ENCODE assay signal across 18 cellular contexts in the genomic region with DNA sequence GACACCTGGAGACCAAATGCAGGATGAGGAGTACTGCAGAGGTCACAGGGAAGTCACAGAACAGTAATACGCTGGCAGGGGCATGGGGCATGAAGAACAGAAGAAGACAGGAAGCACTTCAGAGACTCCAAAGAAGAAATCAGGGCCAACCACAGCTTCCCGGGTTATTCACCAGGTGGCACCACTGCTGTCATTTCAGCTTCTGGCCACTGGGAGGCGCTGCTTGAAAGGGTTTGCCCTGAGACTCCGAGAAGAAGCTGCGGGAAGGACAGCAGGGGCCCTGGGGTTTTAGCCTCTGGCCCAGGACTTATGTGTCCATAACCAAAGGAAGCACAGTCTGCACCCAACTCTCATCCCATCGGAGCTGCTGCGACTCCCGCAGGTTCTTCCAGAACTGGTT. TPM values are rescaled to one million over a fixed set of nuclear protein-coding genes. Genes with fewer than 3 reads are reported as not detected.
"Had no signal": no experiment of that assay in that cellular context is flagged by ENCODE, and none has a peak within 500 bp of the region (broad histone marks: within the 10 kb centered on the region; RNA-seq: fewer than 3 reads in every experiment).

No MANE protein-coding gene starts in this region.

RNA-seq across cellular contexts. Expression of a gene that starts 4.2 kb away (rescaled TPM):
- total RNA-seq: activated CD4-positive, alpha-beta T cell treated with anti-CD3 and anti-CD28 coated beads, Interleukin-2, amount 10 ng/mL, durations not matched to agents 24 days and 14 days; activated CD8-positive, alpha-beta T cell treated with anti-CD3 and anti-CD28 coated beads for 36 hours; activated naive CD4-positive, alpha-beta T cell treated with anti-CD3 and anti-CD28 coated beads, Interleukin-2, amount 50 U/mL, for 72 hours; activated T-helper 17 cell treated with anti-CD3 and anti-CD28 coated beads, Interleukin-2, amount 50 U/mL, for 72 hours; bronchial epithelial cell; esophagus squamous epithelium; fibroblast of villous mesenchyme; gastroesophageal sphincter; hepatocyte; kidney epithelial cell; left lobe of liver; lower lobe of right lung; mucosa of gallbladder; osteoblast; temporal lobe; tibial nerve; ureter had no signal
- polyA plus RNA-seq: hepatocyte had no signal

RNA-seq across cellular contexts. Expression of a gene that starts 44.5 kb away (rescaled TPM):
- total RNA-seq: activated CD4-positive, alpha-beta T cell treated with anti-CD3 and anti-CD28 coated beads, Interleukin-2, amount 10 ng/mL, durations not matched to agents 24 days and 14 days; activated CD8-positive, alpha-beta T cell treated with anti-CD3 and anti-CD28 coated beads for 36 hours; activated naive CD4-positive, alpha-beta T cell treated with anti-CD3 and anti-CD28 coated beads, Interleukin-2, amount 50 U/mL, for 72 hours; activated T-cell treated with anti-CD3 and anti-CD28 coated beads, Interleukin-2, amount 50 U/mL, for 4 hours; activated T-helper 17 cell treated with anti-CD3 and anti-CD28 coated beads, Interleukin-2, amount 50 U/mL, for 72 hours; bronchial epithelial cell; esophagus squamous epithelium; fibroblast of villous mesenchyme; gastroesophageal sphincter; hepatocyte; kidney epithelial cell; left lobe of liver; lower lobe of right lung; mucosa of gallbladder; osteoblast; temporal lobe; tibial nerve; ureter had no signal
- polyA plus RNA-seq: hepatocyte had no signal

RNA-seq across cellular contexts. Expression of a gene that starts 49.2 kb away (rescaled TPM):
- total RNA-seq: activated CD4-positive, alpha-beta T cell treated with anti-CD3 and anti-CD28 coated beads, Interleukin-2, amount 10 ng/mL, durations not matched to agents 24 days and 14 days; activated CD8-positive, alpha-beta T cell treated with anti-CD3 and anti-CD28 coated beads for 36 hours; activated naive CD4-positive, alpha-beta T cell treated with anti-CD3 and anti-CD28 coated beads, Interleukin-2, amount 50 U/mL, for 72 hours; activated T-cell treated with anti-CD3 and anti-CD28 coated beads, Interleukin-2, amount 50 U/mL, for 4 hours; activated T-helper 17 cell treated with anti-CD3 and anti-CD28 coated beads, Interleukin-2, amount 50 U/mL, for 72 hours; bronchial epithelial cell; esophagus squamous epithelium; fibroblast of villous mesenchyme; gastroesophageal sphincter; hepatocyte; kidney epithelial cell; left lobe of liver; lower lobe of right lung; mucosa of gallbladder; osteoblast; temporal lobe; tibial nerve had no signal
- polyA plus RNA-seq: hepatocyte had no signal

RNA-seq across cellular contexts. Expression of a gene that starts 54.0 kb away (rescaled TPM):
- total RNA-seq: activated CD4-positive, alpha-beta T cell treated with anti-CD3 and anti-CD28 coated beads, Interleukin-2, amount 10 ng/mL, durations not matched to agents 24 days and 14 days; activated CD8-positive, alpha-beta T cell treated with anti-CD3 and anti-CD28 coated beads for 36 hours; activated naive CD4-positive, alpha-beta T cell treated with anti-CD3 and anti-CD28 coated beads, Interleukin-2, amount 50 U/mL, for 72 hours; activated T-cell treated with anti-CD3 and anti-CD28 coated beads, Interleukin-2, amount 50 U/mL, for 4 hours; activated T-helper 17 cell treated with anti-CD3 and anti-CD28 coated beads, Interleukin-2, amount 50 U/mL, for 72 hours; bronchial epithelial cell; esophagus squamous epithelium; fibroblast of villous mesenchyme; gastroesophageal sphincter; hepatocyte; kidney epithelial cell; left lobe of liver; lower lobe of right lung; mucosa of gallbladder; osteoblast; temporal lobe; tibial nerve; ureter had no signal
- polyA plus RNA-seq: hepatocyte had no signal

RNA-seq across cellular contexts. Expression of a gene that starts 58.7 kb away (rescaled TPM):
- total RNA-seq: activated CD4-positive, alpha-beta T cell treated with anti-CD3 and anti-CD28 coated beads, Interleukin-2, amount 10 ng/mL, durations not matched to agents 24 days and 14 days; activated CD8-positive, alpha-beta T cell treated with anti-CD3 and anti-CD28 coated beads for 36 hours; activated naive CD4-positive, alpha-beta T cell treated with anti-CD3 and anti-CD28 coated beads, Interleukin-2, amount 50 U/mL, for 72 hours; activated T-cell treated with anti-CD3 and anti-CD28 coated beads, Interleukin-2, amount 50 U/mL, for 4 hours; activated T-helper 17 cell treated with anti-CD3 and anti-CD28 coated beads, Interleukin-2, amount 50 U/mL, for 72 hours; bronchial epithelial cell; esophagus squamous epithelium; fibroblast of villous mesenchyme; gastroesophageal sphincter; hepatocyte; kidney epithelial cell; left lobe of liver; lower lobe of right lung; mucosa of gallbladder; osteoblast; temporal lobe; tibial nerve; ureter had no signal
- polyA plus RNA-seq: hepatocyte had no signal
